8 cellular contexts compared by ENCODE assay signal in the genomic region with DNA sequence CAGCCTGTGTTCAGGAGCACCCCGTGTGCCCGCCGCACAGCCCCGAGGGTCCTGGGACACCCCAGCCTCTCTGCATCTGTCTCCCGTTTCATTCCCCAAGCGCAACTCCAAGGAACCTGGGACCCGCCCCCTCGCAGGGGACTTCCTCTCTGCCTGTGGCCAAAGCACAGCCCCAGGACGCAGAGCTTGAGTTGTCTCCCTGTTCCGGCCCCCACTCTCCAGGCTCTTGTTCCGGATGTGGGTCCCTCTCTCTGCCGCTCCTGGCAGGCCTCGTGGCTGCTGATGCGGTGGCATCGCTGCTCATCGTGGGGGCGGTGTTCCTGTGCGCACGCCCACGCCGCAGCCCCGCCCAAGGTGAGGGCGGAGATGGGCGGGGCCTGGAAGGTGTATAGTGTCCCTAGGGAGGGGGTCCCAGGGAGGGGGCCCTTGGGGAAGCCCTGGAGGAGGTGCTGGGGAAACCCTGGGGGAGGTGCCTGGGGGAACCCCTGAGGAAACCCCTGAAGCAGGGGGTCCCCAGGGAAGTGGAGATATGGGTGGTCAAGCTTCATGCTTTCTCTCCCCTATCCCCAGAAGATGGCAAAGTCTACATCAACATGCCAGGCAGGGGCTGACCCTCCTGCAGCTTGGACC. TPM values are rescaled to one million over a fixed set of nuclear protein-coding genes. Genes with fewer than 3 reads are reported as not detected.
DNase-seq lines count a peak whose midpoint lies in the region; ATAC-seq and TF ChIP-seq lines count a peak whose summit lies in the region.

No MANE protein-coding gene starts in this region.

- H3K36me3 ChIP-seq in OCI-LY1 (ENCODE audit: insufficient read depth, low read length) (no peaks in the 10 kb centered on the region), muscle layer of colon (ENCODE audit: insufficient read depth, low read length) (no peaks in the 10 kb centered on the region)

- no peaks in the 10 kb centered on the region for H3K9me2 ChIP-seq in OCI-LY1 (ENCODE audit: low read depth, low read length)

- DNase-seq in NCI-H2081 (lab: John Stamatoyannopoulos, UW) (peak; percentile 6 to 31), NCI-H2081 treated with DMSO at 0.1 percent for 48 hours (lab: John Stamatoyannopoulos, UW) (no peak), activated T-cell treated with anti-CD3 and anti-CD28 coated beads for 24 hours (ENCODE audit: low read depth) (peak; percentile 78), epithelial cell of proximal tubule (ENCODE audit: low read depth) (no peak)
- peak; percentile 78 to 92 for DNase-seq in stimulated activated CD8-positive, alpha-beta memory T cell treated with anti-CD3 and anti-CD28 coated beads, Interleukin-7, amount 100 ng/mL, for 48 hours (ENCODE audit: extremely low read depth in 1 of 2, low read depth in 1 of 2)

- TF ChIP-seq CTCF in OCI-LY1 (IDR thresholded peaks at IDR 0.05; ENCODE audit: low read length) (no peak), epithelial cell of proximal tubule (conservative IDR thresholded peaks at IDR 0.05; ENCODE audit: low read depth, low read length) (no peak)

- H3K4me2 ChIP-seq in OCI-LY1 (ENCODE audit: low read length), result peak overlapping the region; percentile 92

- H3K9ac ChIP-seq in OCI-LY1 (ENCODE audit: low read length) (peak overlapping the region; percentile 83), muscle layer of colon (ENCODE audit: low read length) (no peak overlapping the region)

- 0 out of 2 replicates have a peak, but pooled peaks cover 3% of the 10 kb centered on the region for H3K79me2 ChIP-seq in OCI-LY1 (ENCODE audit: insufficient read depth, low read length)

- H3K4me1 ChIP-seq in OCI-LY1 (ENCODE audit: insufficient read depth, low read length, severe bottlenecking) (peaks cover 34% of the 10 kb centered on the region), muscle layer of colon (ENCODE audit: insufficient read depth, low read length) (no peaks in the 10 kb centered on the region)

- no peak overlapping the region for H2AFZ ChIP-seq in OCI-LY1 (ENCODE audit: low read length)

- no peaks in the 10 kb centered on the region for H3K9me3 ChIP-seq in OCI-LY1 (ENCODE audit: low read length)
- H3K9me3 ChIP-seq in muscle layer of colon (ENCODE audit: low read length), result no peaks in the 10 kb centered on the region

- H3K27ac ChIP-seq in OCI-LY1 (ENCODE audit: low read depth, low read length, poor library complexity, severe bottlenecking), result peak overlapping the region; percentile 90
- H3K27ac ChIP-seq in muscle layer of colon (ENCODE audit: low read depth, low read length), result peak overlapping the region; percentile 58

- H4K20me1 ChIP-seq in OCI-LY1 (ENCODE audit: insufficient read depth, low read length), result no peaks in the 10 kb centered on the region

- ATAC-seq in HG03135 (IDR thresholded peaks at IDR 0.05; ENCODE audit: unreplicated experiment), result peak; percentile 43

- H3K4me3 ChIP-seq in OCI-LY1 (ENCODE audit: low read depth, low read length, poor library complexity, severe bottlenecking) (peak overlapping the region; percentile 71), epithelial cell of proximal tubule (ENCODE audit: low read depth, low read length) (peak overlapping the region; percentile 39), muscle layer of colon (ENCODE audit: low read depth in 1 of 2, low read length in 2 of 2) (no peak overlapping the region)

- H3K27me3 ChIP-seq in OCI-LY1 (ENCODE audit: insufficient read depth, low read length), result no peaks in the 10 kb centered on the region
- H3K27me3 ChIP-seq in muscle layer of colon (ENCODE audit: control insufficient read depth in 1 of 2, insufficient read depth in 2 of 2, low read length in 2 of 2), result no peaks in the 10 kb centered on the region

- H3F3A ChIP-seq in OCI-LY1 (ENCODE audit: insufficient read depth, low read length), result no peaks in the 10 kb centered on the region

RNA-seq across cellular contexts. Expression of a gene that starts 1.3 kb away (rescaled TPM):
- total RNA-seq in epithelial cell of proximal tubule, result not detected in 2 replicates

RNA-seq across cellular contexts. Expression of a gene that starts 3.3 kb away (rescaled TPM):
- total RNA-seq in epithelial cell of proximal tubule, result 3.9 and 10.7 TPM in 2 replicates

RNA-seq across cellular contexts. Expression of a gene that starts 4.4 kb away (rescaled TPM):
- total RNA-seq in epithelial cell of proximal tubule, result not detected in 2 replicates

RNA-seq across cellular contexts. Expression of a gene that starts 32.5 kb away (rescaled TPM):
- total RNA-seq in epithelial cell of proximal tubule, result 6.2 and 12.7 TPM in 2 replicates

RNA-seq across cellular contexts. Expression of a gene that starts 35.3 kb away (rescaled TPM):
- total RNA-seq in epithelial cell of proximal tubule, result 1.1 and 8.4 TPM in 2 replicates

Comparison
In these comparisons a context has a peak if more than half of its experiments do, and no peak if none do; other contexts are left out.
1. DNase-seq: peak in NCI-H2081 (2 of 2), activated T-cell treated with anti-CD3 and anti-CD28 coated beads for 24 hours (single experiment) and stimulated activated CD8-positive, alpha-beta memory T cell treated with anti-CD3 and anti-CD28 coated beads, Interleukin-7, amount 100 ng/mL, for 48 hours (2 of 2); none in NCI-H2081 treated with DMSO at 0.1 percent for 48 hours (single experiment) and epithelial cell of proximal tubule (single experiment).
2. H3K4me3 ChIP-seq: peak in OCI-LY1 (single experiment) and epithelial cell of proximal tubule (single experiment); none in muscle layer of colon (0 of 2).